In the genomic region with DNA sequence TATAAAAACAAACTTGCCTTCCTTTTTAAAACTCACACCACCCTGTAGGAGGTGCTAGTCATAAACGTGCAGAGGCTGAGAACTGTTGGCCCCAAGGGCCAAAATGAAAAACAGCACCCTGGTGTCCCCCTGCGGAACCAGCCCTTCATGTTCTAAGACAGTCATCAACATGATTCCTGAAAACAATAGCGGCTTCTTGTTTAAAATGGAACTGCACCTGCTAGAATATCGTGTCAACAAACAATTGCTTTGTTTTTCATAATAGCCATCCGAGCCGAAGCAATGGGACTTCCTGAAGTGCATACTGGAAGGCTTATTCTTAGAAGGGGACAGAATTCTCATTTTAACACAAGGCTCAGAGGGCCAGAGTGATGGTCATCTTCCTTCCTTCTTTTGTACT, we compare ENCODE assay signal across 1 cellular context.
TF ChIP-seq lines count a peak whose summit lies in the region.

No MANE protein-coding gene starts in this region.

TF ChIP-seq in H1, 55 proteins besides CTCF, POLR2A, EP300 and RAD21 (continued from another document):
- TF ChIP-seq SP4 (IDR thresholded peaks at IDR 0.05; ENCODE audit: low read length), result no peak
- TF ChIP-seq CBX5 (IDR thresholded peaks at IDR 0.05; ENCODE audit: low read depth, low read length), result no peak
- no peak for TF ChIP-seq TCF12 (IDR thresholded peaks at IDR 0.05; ENCODE audit: low read depth, low read length)
- no peak for TF ChIP-seq YY1 (IDR thresholded peaks at IDR 0.05; ENCODE audit: low read depth, low read length)
TF ChIP-seq in H1: peak in this region for 0.
